Comparison of ENCODE assay signal across 8 cellular contexts in genomic region chr4:163493643-163494359, GRCh38. TPM values are rescaled to one million over a fixed set of nuclear protein-coding genes. Genes with fewer than 3 reads are reported as not detected.
DNase-seq lines count a peak whose midpoint lies in the region; ATAC-seq and TF ChIP-seq lines count a peak whose summit lies in the region.

No MANE protein-coding gene starts in this region.

- no peaks in the 10 kb centered on the region for H4K20me1 ChIP-seq in smooth muscle cell (ENCODE audit: low read depth)

- CTCF ChIA-PET in activated CD8-positive, alpha-beta T cell treated with anti-CD3 and anti-CD28 coated beads, Interleukin-2, amount 10 ng/mL, durations not matched to agents 7 days and 5 days (lab: Charles Lee) = interaction anchor here (0.6 to 3.4 kb wide), 7 partner anchors 8 to 62 kb away, joined by 3 to 35 read pairs (median 4); no protein-coding TSS in a partner anchor

- peak overlapping the region; percentile 98 for H3K27ac ChIP-seq in HUES64 (ENCODE audit: low read depth, low read length)
- H3K27ac ChIP-seq in right cardiac atrium (ENCODE audit: low read length) = peak overlapping the region; percentile 78
- H3K27ac ChIP-seq in smooth muscle cell (ENCODE audit: low read depth) = peak overlapping the region; percentile 77

- no peaks in the 10 kb centered on the region for H3K27me3 ChIP-seq in HUES64 (ENCODE audit: insufficient read depth, low read length)
- H3K27me3 ChIP-seq in right cardiac atrium (ENCODE audit: control insufficient read depth, insufficient read depth) = no peaks in the 10 kb centered on the region
- H3K27me3 ChIP-seq in smooth muscle cell (ENCODE audit: low read depth) = no peaks in the 10 kb centered on the region

- WGBS in HUES64 = 55% methylated on average over 24 of the region's 28 CpGs
- WGBS in right cardiac atrium = 46% methylated on average over 26 of the region's 28 CpGs
- whole genome bisulfite sequencing in smooth muscle cell (ENCODE audit: low lambda C conversion rate) = 53% methylated on average over 23 of the region's 28 CpGs

- H3K27me3 Mint-ChIP-seq in activated T-cell treated with anti-CD3 and anti-CD28 coated beads, Interleukin-2, amount 50 U/mL, for 24 hours = peaks cover 3% of the 10 kb centered on the region
- H3K27me3 Mint-ChIP-seq in activated CD8-positive, alpha-beta T cell treated with anti-CD3 and anti-CD28 coated beads, Interleukin-2, amount 10 ng/mL, durations not matched to agents 7 days and 5 days (ENCODE audit: low read depth) = peaks cover 11% of the 10 kb centered on the region

- H3K36me3 ChIP-seq in HUES64 (ENCODE audit: insufficient read depth, low read length) = peaks cover 14% of the 10 kb centered on the region
- no peaks in the 10 kb centered on the region for H3K36me3 ChIP-seq in smooth muscle cell (ENCODE audit: low read depth)

- peaks cover 7% of the 10 kb centered on the region; the same call in 1 of the 2 replicates for H3K4me1 ChIP-seq in HUES64 (ENCODE audit: insufficient read depth, low read length)
- no peaks in the 10 kb centered on the region for H3K4me1 ChIP-seq in right cardiac atrium (ENCODE audit: control insufficient read depth, insufficient read depth, low read length)
- H3K4me1 ChIP-seq in smooth muscle cell (ENCODE audit: low read depth) = peaks cover 12% of the 10 kb centered on the region

- POLR2A ChIA-PET in activated CD8-positive, alpha-beta T cell treated with anti-CD3 and anti-CD28 coated beads, Interleukin-2, amount 10 ng/mL, durations not matched to agents 7 days and 5 days (lab: Charles Lee) = interaction anchor here (0.6 to 1.7 kb wide), 13 partner anchors 8 to 68 kb away, joined by 3 to 6 read pairs (median 4); no protein-coding TSS in a partner anchor

- H3K9ac ChIP-seq in HUES64 (ENCODE audit: low read depth, low read length) (peak overlapping the region; percentile 99), smooth muscle cell (ENCODE audit: low read depth) (peak overlapping the region; percentile 89)

- H2AFZ ChIP-seq in smooth muscle cell (ENCODE audit: low read depth) = peak overlapping the region; percentile 99

- peak overlapping the region; percentile 99 for H3K27ac Mint-ChIP-seq in activated T-cell treated with anti-CD3 and anti-CD28 coated beads, Interleukin-2, amount 50 U/mL, for 24 hours
- H3K27ac Mint-ChIP-seq in activated CD8-positive, alpha-beta T cell treated with anti-CD3 and anti-CD28 coated beads, Interleukin-2, amount 10 ng/mL, durations not matched to agents 7 days and 5 days = peak overlapping the region; percentile 99

- intact Hi-C loops in right cardiac atrium (cut with DNase I) = loop anchor here in 1 of 4 donors (10.0 kb wide), 1 partner anchor 51 kb away; no protein-coding TSS in a partner anchor

- H3K4me3 Mint-ChIP-seq in activated T-cell treated with anti-CD3 and anti-CD28 coated beads, Interleukin-2, amount 50 U/mL, for 24 hours = peak overlapping the region; percentile 99
- H3K4me3 Mint-ChIP-seq in activated CD8-positive, alpha-beta T cell treated with anti-CD3 and anti-CD28 coated beads, Interleukin-2, amount 10 ng/mL, durations not matched to agents 7 days and 5 days = peak overlapping the region; percentile 100

- no peak for TF ChIP-seq CTCF in smooth muscle cell (IDR thresholded peaks at IDR 0.05; ENCODE audit: borderline replicate concordance, insufficient read depth, poor library complexity, severe bottlenecking)

- H3K4me3 ChIP-seq in HUES64 (ENCODE audit: low read length) (peak overlapping the region; percentile 89), right cardiac atrium (ENCODE audit: low read length) (peak overlapping the region; percentile 82), smooth muscle cell (peak overlapping the region; percentile 94)

- H3F3A ChIP-seq in smooth muscle cell (ENCODE audit: low read depth) = no peaks in the 10 kb centered on the region

- H3K9me3 Mint-ChIP-seq in activated T-cell treated with anti-CD3 and anti-CD28 coated beads, Interleukin-2, amount 50 U/mL, for 24 hours = no peaks in the 10 kb centered on the region
- H3K9me3 Mint-ChIP-seq in activated CD8-positive, alpha-beta T cell treated with anti-CD3 and anti-CD28 coated beads, Interleukin-2, amount 10 ng/mL, durations not matched to agents 7 days and 5 days (ENCODE audit: insufficient read depth) = no peaks in the 10 kb centered on the region

- ATAC-seq in activated CD8-positive, alpha-beta T cell treated with anti-CD3 and anti-CD28 coated beads, Interleukin-2, amount 10 ng/mL, durations not matched to agents 7 days and 5 days = peak; percentile 61
- ATAC-seq in right cardiac atrium = no peak

- H3K4me1 Mint-ChIP-seq in activated T-cell treated with anti-CD3 and anti-CD28 coated beads, Interleukin-2, amount 50 U/mL, for 24 hours (ENCODE audit: low read depth) = peaks cover 27% of the 10 kb centered on the region
- H3K4me1 Mint-ChIP-seq in activated CD8-positive, alpha-beta T cell treated with anti-CD3 and anti-CD28 coated beads, Interleukin-2, amount 10 ng/mL, durations not matched to agents 7 days and 5 days (ENCODE audit: low read depth) = peaks cover 35% of the 10 kb centered on the region

- H3K36me3 Mint-ChIP-seq in activated T-cell treated with anti-CD3 and anti-CD28 coated beads, Interleukin-2, amount 50 U/mL, for 24 hours (ENCODE audit: low read depth) = peaks cover 36% of the 10 kb centered on the region
- peaks cover 21% of the 10 kb centered on the region for H3K36me3 Mint-ChIP-seq in activated CD8-positive, alpha-beta T cell treated with anti-CD3 and anti-CD28 coated beads, Interleukin-2, amount 10 ng/mL, durations not matched to agents 7 days and 5 days (ENCODE audit: low read depth)

- peaks cover 42% of the 10 kb centered on the region for H3K79me2 ChIP-seq in smooth muscle cell (ENCODE audit: low read depth)

- DNase-seq in activated T-cell treated with anti-CD3 and anti-CD28 coated beads, Interleukin-2, amount 50 U/mL, for 24 hours = peak; percentile 35
- DNase-seq in activated T-cell treated with anti-CD3 and anti-CD28 coated beads, Interleukin-2, amount 50 U/mL, for 1 hour = no peak
- no peak for DNase-seq in activated CD8-positive, alpha-beta T cell treated with anti-CD3 and anti-CD28 coated beads, Interleukin-2, amount 10 ng/mL, durations not matched to agents 7 days and 5 days
- DNase-seq in right cardiac atrium (peak; percentile 32 to 76 (median 64)), smooth muscle cell (lab: John Stamatoyannopoulos, UW; ENCODE audit: unreplicated experiment) (no peak), NCI-H774 (lab: John Stamatoyannopoulos, UW) (no peak)
- DNase-seq in activated CD8-positive, alpha-beta memory T cell treated with anti-CD3 and anti-CD28 coated beads, Interleukin-2, amount 50 U/mL, for 48 hours = no peak

- H3K9me3 ChIP-seq in HUES64 (ENCODE audit: insufficient read depth, low read depth, low read length) (no peaks in the 10 kb centered on the region), right cardiac atrium (ENCODE audit: control insufficient read depth, low read length) (no peaks in the 10 kb centered on the region), smooth muscle cell (replicated peaks; ENCODE audit: low read depth) (no peaks in the 10 kb centered on the region)

- peak overlapping the region; percentile 94 for H3K4me2 ChIP-seq in smooth muscle cell

RNA-seq across cellular contexts. Expression of gene TMA16, which starts 0.7 kb away (rescaled TPM):
- 45.9 TPM for polyA plus RNA-seq in HUES64 (2013, experiment 1 of 2)
- polyA plus RNA-seq in HUES64 (2013, experiment 2 of 2) = 63.0 TPM
- 10 to 100 TPM; 34.1 TPM for total RNA-seq in activated CD8-positive, alpha-beta T cell treated with anti-CD3 and anti-CD28 coated beads, Interleukin-2, amount 10 ng/mL, durations not matched to agents 7 days and 5 days
- total RNA-seq in right cardiac atrium (10 to 100 TPM; 11.9 to 12.8 (median 12.5) TPM), smooth muscle cell (26.9 and 30.9 TPM in 2 replicates)
- polyA plus RNA-seq in right cardiac atrium (8.4 TPM), smooth muscle cell (16.5 and 20.6 TPM in 2 replicates)

RNA-seq across cellular contexts. Expression of gene TKTL2, which starts 20.2 kb away (rescaled TPM):
- polyA plus RNA-seq in HUES64 (2013, experiment 1 of 2) = not detected
- polyA plus RNA-seq in HUES64 (2013, experiment 2 of 2) = not detected
- not detected for total RNA-seq in activated CD8-positive, alpha-beta T cell treated with anti-CD3 and anti-CD28 coated beads, Interleukin-2, amount 10 ng/mL, durations not matched to agents 7 days and 5 days
- total RNA-seq in right cardiac atrium (not detected), smooth muscle cell (not detected in 2 replicates)
- polyA plus RNA-seq in right cardiac atrium (not detected), smooth muscle cell (not detected in 2 replicates)

Comparison
In these comparisons a context has a peak if more than half of its experiments do, and no peak if none do; other contexts are left out.
1. DNase-seq: peak in activated T-cell treated with anti-CD3 and anti-CD28 coated beads, Interleukin-2, amount 50 U/mL, for 24 hours (single experiment) and right cardiac atrium (3 of 3); none in activated T-cell treated with anti-CD3 and anti-CD28 coated beads, Interleukin-2, amount 50 U/mL, for 1 hour (single experiment), activated CD8-positive, alpha-beta T cell treated with anti-CD3 and anti-CD28 coated beads, Interleukin-2, amount 10 ng/mL, durations not matched to agents 7 days and 5 days (single experiment), smooth muscle cell (single experiment), NCI-H774 (single experiment) and activated CD8-positive, alpha-beta memory T cell treated with anti-CD3 and anti-CD28 coated beads, Interleukin-2, amount 50 U/mL, for 48 hours (single experiment).
2. Peak in every context shown above with its lines, with median percentiles within 50 percentile points of each other: H3K27ac ChIP-seq and H3K4me3 ChIP-seq.